10 cellular contexts compared by ENCODE assay signal in genomic region chr2:29295843-29296242, GRCh38.
DNase-seq lines count a peak whose midpoint lies in the region; ATAC-seq, FAIRE-seq and TF ChIP-seq lines count a peak whose summit lies in the region.
"Had no signal": no experiment of that assay in that cellular context is flagged by ENCODE, and none has a peak within 500 bp of the region (broad histone marks: within the 10 kb centered on the region; RNA-seq: fewer than 3 reads in every experiment).

No MANE protein-coding gene starts in this region.

- no peak for FAIRE-seq in A549 (lab: Jason Lieb, UNC)

- no peak for TF ChIP-seq POLR2A in A549 (IDR thresholded peaks at IDR 0.05; ENCODE audit: low read length)

- POLR2A ChIA-PET in A549 (lab: Yijun Ruan, JAX): no interaction called here

- 3% methylated on average over 4 of the region's 4 CpGs for WGBS in A549 (ENCODE audit: missing lambda C conversion rate)

- no peak overlapping the region for H3K4me3 ChIP-seq in A549
- no peak overlapping the region for H3K4me3 ChIP-seq in fibroblast of pulmonary artery (replicated peaks; ENCODE audit: low read depth, low read length)

- H3K4me1 ChIP-seq in A549: no peaks in the 10 kb centered on the region

- no peak overlapping the region for H3K4me2 ChIP-seq in A549

- TF ChIP-seq EP300 in A549 (IDR thresholded peaks at IDR 0.05): no peak

- TF ChIP-seq CTCF in A549 (IDR thresholded peaks at IDR 0.05): peak; percentile 25; the same call in 1 of the 3 replicates
- TF ChIP-seq CTCF in fibroblast of pulmonary artery (IDR thresholded peaks at IDR 0.05; ENCODE audit: low read length, missing control alignments): peak; percentile 2

- TF ChIP-seq RAD21 in A549 (conservative IDR thresholded peaks at IDR 0.05 in 1 of 2, IDR thresholded peaks at IDR 0.05 in 1 of 2): peak; percentile 46 to 61

- CTCF ChIA-PET in A549 (lab: Yijun Ruan, JAX): interaction anchor here (1.3 to 3.2 kb wide), 5 partner anchors 10 to 545 kb away, joined by 3 to 25 read pairs (median 5); no protein-coding TSS in a partner anchor

- no peak overlapping the region for H3K27ac ChIP-seq in A549

- DNase-seq in A549 (ENCODE audit: low read depth in 1 of 2, low spot score in 1 of 2) (peak; percentile 25 to 42), GM03348 (ENCODE audit: low spot score) (peak; percentile 60), NCI-H526 (lab: John Stamatoyannopoulos, UW) (peak; percentile 19 to 55), fibroblast of pulmonary artery (ENCODE audit: low read depth) (peak; percentile 7), NCI-H1436 treated with DMSO at 0.1 percent for 48 hours (lab: John Stamatoyannopoulos, UW) (no peak), NCI-H2081 treated with DMSO at 0.1 percent for 48 hours (lab: John Stamatoyannopoulos, UW) (no peak), RKO (ENCODE audit: low spot score) (no peak)
- DNase-seq: activated effector memory CD4-positive, alpha-beta T cell treated with anti-CD3 and anti-CD28 coated beads, Interleukin-2, amount 50 U/mL, for 16 hours; KBM-7 had no signal

- H3K9me3 ChIP-seq in A549: no peaks in the 10 kb centered on the region

- ATAC-seq in A549 (peak; percentile 69 to 81; a peak in 5 of 6 replicates), GM18868 (IDR thresholded peaks at IDR 0.05; ENCODE audit: unreplicated experiment) (no peak)

TF ChIP-seq in A549, 52 proteins besides CTCF, POLR2A, EP300 and RAD21:
- TF ChIP-seq SMC3 (IDR thresholded peaks at IDR 0.05): peak; percentile 39; the same call in 1 of the 3 replicates
- no peak for TF ChIP-seq FOSL2 (IDR thresholded peaks at IDR 0.05)
- no peak for TF ChIP-seq FOSL2 (CRISPR knock-in tag; IDR thresholded peaks at IDR 0.05)

Comparison
In these comparisons a context has a peak if more than half of its experiments do, and no peak if none do; other contexts are left out.
1. DNase-seq: peak in A549 (2 of 2), GM03348 (single experiment), NCI-H526 (2 of 2) and fibroblast of pulmonary artery (single experiment); none in NCI-H1436 treated with DMSO at 0.1 percent for 48 hours (single experiment), NCI-H2081 treated with DMSO at 0.1 percent for 48 hours (single experiment) and RKO (single experiment).